ENCODE assay signal across 8 cellular contexts in the genomic region with DNA sequence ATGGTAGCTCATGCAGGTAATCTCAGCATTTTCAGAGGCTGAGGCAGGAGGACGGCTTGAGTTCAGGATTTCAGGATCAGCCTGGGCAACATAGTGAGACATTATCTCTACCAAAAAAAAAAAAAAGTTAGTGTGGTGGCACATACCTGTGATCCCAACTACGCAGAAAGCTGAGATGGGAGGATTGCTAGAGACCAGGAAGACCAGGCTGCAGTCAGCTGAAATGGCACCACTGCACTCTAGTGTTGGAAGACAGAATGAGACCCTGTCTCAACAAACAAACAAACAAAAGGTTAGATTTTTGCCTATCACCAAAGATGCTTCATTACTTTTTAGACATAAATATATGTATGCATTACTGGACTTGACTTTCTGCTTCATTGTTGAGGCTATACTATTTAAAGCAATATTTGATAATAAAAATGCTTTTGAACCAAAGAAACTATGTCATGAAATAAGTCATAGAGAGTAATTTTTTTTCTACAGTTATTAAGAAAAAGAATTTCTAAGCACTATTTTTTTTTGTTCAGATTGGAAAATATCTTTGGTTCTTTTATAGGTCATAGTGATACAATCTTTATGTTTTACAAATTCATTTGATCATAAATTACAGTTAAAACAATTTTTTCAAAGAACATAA.
DNase-seq lines count a peak whose midpoint lies in the region; ATAC-seq and TF ChIP-seq lines count a peak whose summit lies in the region.
"Had no signal": no experiment of that assay in that cellular context is flagged by ENCODE, and none has a peak within 500 bp of the region (broad histone marks: within the 10 kb centered on the region; RNA-seq: fewer than 3 reads in every experiment).

No MANE protein-coding gene starts in this region.

- no peak overlapping the region for H3K4me3 Mint-ChIP-seq in brain
- no peak overlapping the region for H3K4me3 Mint-ChIP-seq in activated naive CD4-positive, alpha-beta T cell treated with anti-CD3 and anti-CD28 coated beads, Interleukin-2, amount 10 ng/mL, durations not matched to agents 7 days and 5 days
- H3K4me3 Mint-ChIP-seq: activated naive CD8-positive, alpha-beta T cell had no signal

- DNase-seq in NCI-H146 treated with DMSO at 0.1 percent for 48 hours (lab: John Stamatoyannopoulos, UW; ENCODE audit: unreplicated experiment) (peak; percentile 81), pons (ENCODE audit: low spot score) (peak; percentile 51), germinal center (ENCODE audit: low spot score) (no peak)
- no peak for DNase-seq in activated naive CD4-positive, alpha-beta T cell treated with anti-CD3 and anti-CD28 coated beads, Interleukin-2, amount 10 ng/mL, durations not matched to agents 7 days and 5 days
- DNase-seq in effector memory CD4-positive, alpha-beta T cell = no peak

- H3K27ac ChIP-seq in effector memory CD4-positive, alpha-beta T cell (ENCODE audit: insufficient read depth, low read length, poor library complexity, severe bottlenecking) = no peak overlapping the region

- no peaks in the 10 kb centered on the region for H3K9me3 ChIP-seq in effector memory CD4-positive, alpha-beta T cell (ENCODE audit: control insufficient read depth, low read length)

- peak overlapping the region in 1 of 5 experiments; percentile 28 for H3K27ac Mint-ChIP-seq in brain
- H3K27ac Mint-ChIP-seq in activated naive CD4-positive, alpha-beta T cell treated with anti-CD3 and anti-CD28 coated beads, Interleukin-2, amount 10 ng/mL, durations not matched to agents 7 days and 5 days = no peak overlapping the region
- H3K27ac Mint-ChIP-seq: activated naive CD8-positive, alpha-beta T cell had no signal

- peaks cover 0 to 4% (median 0%) of the 10 kb centered on the region in 5 experiments for H3K9me3 Mint-ChIP-seq in brain
- peaks cover 9% of the 10 kb centered on the region for H3K9me3 Mint-ChIP-seq in activated naive CD4-positive, alpha-beta T cell treated with anti-CD3 and anti-CD28 coated beads, Interleukin-2, amount 10 ng/mL, durations not matched to agents 7 days and 5 days

- no peaks in the 10 kb centered on the region for H3K27me3 ChIP-seq in effector memory CD4-positive, alpha-beta T cell (replicated peaks; ENCODE audit: control insufficient read depth, insufficient read depth, low read length, poor library complexity, severe bottlenecking)

- H3K4me1 ChIP-seq in effector memory CD4-positive, alpha-beta T cell (ENCODE audit: control insufficient read depth, insufficient read depth, low read length, poor library complexity, severe bottlenecking) = no peaks in the 10 kb centered on the region

- no peaks in the 10 kb centered on the region for H3K27me3 Mint-ChIP-seq in brain
- no peaks in the 10 kb centered on the region for H3K27me3 Mint-ChIP-seq in activated naive CD4-positive, alpha-beta T cell treated with anti-CD3 and anti-CD28 coated beads, Interleukin-2, amount 10 ng/mL, durations not matched to agents 7 days and 5 days
- H3K27me3 Mint-ChIP-seq: activated naive CD8-positive, alpha-beta T cell had no signal

- ATAC-seq in GM19035 (IDR thresholded peaks at IDR 0.05; ENCODE audit: unreplicated experiment) = peak; percentile 55

- H3K36me3 ChIP-seq in effector memory CD4-positive, alpha-beta T cell (ENCODE audit: control insufficient read depth, insufficient read depth, low read length) = no peaks in the 10 kb centered on the region

- peak; percentile 69 to 89 for TF ChIP-seq CTCF in brain (conservative IDR thresholded peaks at IDR 0.05)

- CTCF ChIA-PET in activated naive CD4-positive, alpha-beta T cell treated with anti-CD3 and anti-CD28 coated beads, Interleukin-2, amount 10 ng/mL, durations not matched to agents 7 days and 5 days (lab: Charles Lee) = no interaction called here

- H3K36me3 Mint-ChIP-seq in brain = no peaks in the 10 kb centered on the region
- H3K36me3 Mint-ChIP-seq in activated naive CD4-positive, alpha-beta T cell treated with anti-CD3 and anti-CD28 coated beads, Interleukin-2, amount 10 ng/mL, durations not matched to agents 7 days and 5 days = no peaks in the 10 kb centered on the region
- H3K36me3 Mint-ChIP-seq: activated naive CD8-positive, alpha-beta T cell had no signal

- no peak overlapping the region for H3K4me3 ChIP-seq in effector memory CD4-positive, alpha-beta T cell (ENCODE audit: insufficient read depth, low read depth, low read length, poor library complexity, severe bottlenecking)

- H3K4me1 Mint-ChIP-seq in brain = peaks cover 15% of the 10 kb centered on the region
- H3K4me1 Mint-ChIP-seq in activated naive CD4-positive, alpha-beta T cell treated with anti-CD3 and anti-CD28 coated beads, Interleukin-2, amount 10 ng/mL, durations not matched to agents 7 days and 5 days = no peaks in the 10 kb centered on the region

Comparison
In these comparisons a context has a peak if more than half of its experiments do, and no peak if none do; other contexts are left out.
1. DNase-seq: peak in NCI-H146 treated with DMSO at 0.1 percent for 48 hours (single experiment) and pons (single experiment); none in activated naive CD4-positive, alpha-beta T cell treated with anti-CD3 and anti-CD28 coated beads, Interleukin-2, amount 10 ng/mL, durations not matched to agents 7 days and 5 days (single experiment), effector memory CD4-positive, alpha-beta T cell (0 of 3) and germinal center (single experiment).